ENCODE assay signal across 12 cellular contexts in the genomic region with DNA sequence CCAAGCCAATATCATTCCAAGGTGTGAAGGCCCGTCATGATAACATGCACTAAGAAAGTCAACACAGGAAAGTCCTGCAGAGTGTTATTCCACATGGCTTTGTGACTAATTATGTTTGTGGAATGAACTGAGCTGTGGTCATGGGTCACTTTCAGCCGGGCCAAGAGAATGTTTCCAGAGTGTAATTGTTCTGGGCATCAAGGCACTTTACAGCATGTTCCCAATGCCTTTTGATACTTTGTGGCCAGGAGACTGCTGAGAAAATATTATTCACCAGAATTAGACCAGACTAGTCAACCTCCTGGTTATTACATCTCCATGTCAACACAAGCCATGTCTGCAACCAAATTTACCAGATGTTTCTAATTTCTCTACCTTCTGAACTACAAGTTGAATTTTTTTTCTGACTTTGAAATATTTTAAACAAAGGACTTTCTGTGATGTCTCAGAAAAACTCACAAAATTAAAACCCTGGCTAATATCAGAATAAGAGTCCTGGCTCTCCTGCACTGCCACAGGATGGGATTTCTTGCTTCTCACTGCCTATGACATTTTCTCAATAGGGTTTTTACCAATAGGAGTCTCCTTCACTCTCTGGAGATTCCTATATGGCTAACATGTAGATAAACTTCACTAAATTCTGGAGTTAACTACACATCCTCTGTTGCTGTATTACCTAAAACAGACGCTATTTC.
A peak's percentile ranks its signal among the peaks of the same experiment; 100 is the strongest.
DNase-seq lines count a peak whose midpoint lies in the region; ATAC-seq and TF ChIP-seq lines count a peak whose summit lies in the region.
"Had no signal": no experiment of that assay in that cellular context is flagged by ENCODE, and none has a peak within 500 bp of the region (broad histone marks: within the 10 kb centered on the region; RNA-seq: fewer than 3 reads in every experiment).

No MANE protein-coding gene starts in this region.

- H2AFZ ChIP-seq in SK-N-SH (ENCODE audit: low read depth) = peak overlapping the region; percentile 3; the same call in 1 of the 2 replicates

- TF ChIP-seq RAD21 in SK-N-SH (IDR thresholded peaks at IDR 0.05; ENCODE audit: low read length) = peak; percentile 6; the same call in 1 of the 2 replicates

- no peak overlapping the region for H3K4me2 ChIP-seq in SK-N-SH

- POLR2A ChIA-PET in AG04450 (lab: Yijun Ruan, JAX) = interaction anchor here (1.8 kb wide), 1 partner anchor 61 kb away, joined by 3 read pairs; no protein-coding TSS in a partner anchor
- POLR2A ChIA-PET in SK-N-SH (lab: Yijun Ruan, JAX) = no interaction called here
- POLR2A ChIA-PET in Caco-2 (lab: Charles Lee) = no interaction called here

- H3K9me3 Mint-ChIP-seq in Caco-2 (ENCODE audit: unreplicated experiment) = no peaks in the 10 kb centered on the region

- peak overlapping the region; percentile 40 for H3K27ac ChIP-seq in AG04450 (ENCODE audit: low read depth, low read length)
- H3K27ac ChIP-seq in SK-N-SH (ENCODE audit: low read depth in 2 of 2, low read length in 1 of 2) = peak overlapping the region; percentile 89 to 92; a peak in 3 of 4 replicates
- H3K27ac ChIP-seq: C4-2B had no signal

- H3K27ac Mint-ChIP-seq in Caco-2 (ENCODE audit: unreplicated experiment) = no peak overlapping the region
- H3K27ac Mint-ChIP-seq: memory B cell had no signal

- H3K4me3 Mint-ChIP-seq in Caco-2 (ENCODE audit: unreplicated experiment) = no peak overlapping the region
- H3K4me3 Mint-ChIP-seq: memory B cell had no signal

- H3K4me1 Mint-ChIP-seq in Caco-2 (ENCODE audit: low read depth, unreplicated experiment) = peaks cover 17% of the 10 kb centered on the region
- H3K4me1 Mint-ChIP-seq: memory B cell had no signal

- H3K27me3 Mint-ChIP-seq in Caco-2 (ENCODE audit: insufficient read depth, unreplicated experiment) = no peaks in the 10 kb centered on the region
- H3K27me3 Mint-ChIP-seq: memory B cell had no signal

- TF ChIP-seq EP300 in SK-N-SH (IDR thresholded peaks at IDR 0.05; ENCODE audit: borderline replicate concordance in 1 of 2, low read depth in 1 of 2, low read length in 1 of 2) = peak; percentile 92 to 97

- no TSS peak for BruUV-seq in Caco-2 (replicated peaks; lab: Mats Ljungman, UMichigan)

- no peaks in the 10 kb centered on the region for H3K36me3 ChIP-seq in SK-N-SH (replicated peaks in 1 of 2; ENCODE audit: control insufficient read depth in 1 of 2, insufficient read depth in 2 of 2, low read length in 1 of 2)
- H3K36me3 ChIP-seq in Caco-2 (ENCODE audit: control insufficient read depth, insufficient read depth, low read length) = no peaks in the 10 kb centered on the region

- intact Hi-C loops in Caco-2 (cut with micrococcal nuclease; ENCODE audit: unreplicated experiment) = no loop called here

- peak overlapping the region; percentile 41; the same call in 1 of the 2 replicates for H3K9ac ChIP-seq in SK-N-SH

- CTCF ChIA-PET in AG04450 (lab: Charles Lee) (interaction anchor here (1.2 kb wide), 1 partner anchor 826 kb away, joined by 3 read pairs; no protein-coding TSS in a partner anchor), SK-N-SH (lab: Yijun Ruan, JAX) (no interaction called here), Caco-2 (lab: Charles Lee) (no interaction called here)

- no peak overlapping the region for H3K4me3 ChIP-seq in AG04450 (ENCODE audit: low read depth, low read length)
- H3K4me3 ChIP-seq in SK-N-SH (ENCODE audit: low read depth in 2 of 2, low read length in 1 of 2) = no peak overlapping the region
- H3K4me3 ChIP-seq in fibroblast of villous mesenchyme (ENCODE audit: low read depth, low read length) = no peak overlapping the region
- no peak overlapping the region for H3K4me3 ChIP-seq in Caco-2 (ENCODE audit: low read depth, low read length)

- H3K79me2 ChIP-seq in SK-N-SH (ENCODE audit: insufficient read depth) = no peaks in the 10 kb centered on the region

- TF ChIP-seq CTCF in AG04450 (IDR thresholded peaks at IDR 0.05; ENCODE audit: low read depth, low read length) (no peak), SK-N-SH (IDR thresholded peaks at IDR 0.05) (no peak), fibroblast of villous mesenchyme (IDR thresholded peaks at IDR 0.05; ENCODE audit: insufficient read depth, low read depth, low read length) (no peak), omental fat pad (IDR thresholded peaks at IDR 0.05) (no peak), Caco-2 (IDR thresholded peaks at IDR 0.05; ENCODE audit: insufficient read depth in 1 of 2, low read depth in 1 of 2, low read length in 1 of 2, severe bottlenecking in 1 of 2, unreplicated experiment in 1 of 2) (no peak)

- H3K4me1 ChIP-seq in SK-N-SH (ENCODE audit: control insufficient read depth in 1 of 2, insufficient read depth in 2 of 2, low read depth in 1 of 2, low read length in 1 of 2) (peaks cover 0 to 9% of the 10 kb centered on the region in 2 experiments; a peak in 1 of 4 replicates), Caco-2 (peaks cover 6% of the 10 kb centered on the region)

- H3K9me3 ChIP-seq in AG04450 (ENCODE audit: control insufficient read depth, insufficient read depth, low read length) (no peaks in the 10 kb centered on the region), SK-N-SH (no peaks in the 10 kb centered on the region), Caco-2 (0 out of 2 replicates have a peak, but pooled peaks cover 4% of the 10 kb centered on the region)

- peak; percentile 48 for ATAC-seq in omental fat pad (ENCODE audit: low FRiP score)
- ATAC-seq in GM21737 (IDR thresholded peaks at IDR 0.05; ENCODE audit: unreplicated experiment) = no peak

- peaks cover 25% of the 10 kb centered on the region for H3F3A ChIP-seq in SK-N-SH (replicated peaks; ENCODE audit: insufficient read depth)

- DNase-seq in AG04450 (ENCODE audit: low read depth, low spot score) = peak; percentile 60
- DNase-seq in SK-N-SH = no peak
- DNase-seq in fibroblast of villous mesenchyme (ENCODE audit: low read depth) = peak; percentile 89
- no peak for DNase-seq in omental fat pad (ENCODE audit: low spot score)
- DNase-seq in NCI-H146 treated with DMSO at 0.1 percent for 48 hours (lab: John Stamatoyannopoulos, UW; ENCODE audit: unreplicated experiment) = no peak
- DNase-seq in Caco-2 = no peak
- no peak for DNase-seq in NCI-H1694 treated with DMSO at 0.1 percent for 48 hours (lab: John Stamatoyannopoulos, UW)
- DNase-seq: cortex of kidney, NCI-H1417 had no signal

- 15% methylated on average over 3 of the region's 3 CpGs for WGBS in SK-N-SH (ENCODE audit: low lambda C conversion rate)

- no peaks in the 10 kb centered on the region for H3K36me3 Mint-ChIP-seq in Caco-2 (ENCODE audit: insufficient read depth, unreplicated experiment)
- H3K36me3 Mint-ChIP-seq: memory B cell had no signal

- no peaks in the 10 kb centered on the region for H4K20me1 ChIP-seq in SK-N-SH (ENCODE audit: insufficient read depth)

- H3K9me2 ChIP-seq in SK-N-SH = no peaks in the 10 kb centered on the region

- no peaks in the 10 kb centered on the region for H3K27me3 ChIP-seq in AG04450 (ENCODE audit: control insufficient read depth, insufficient read depth, low read length)
- H3K27me3 ChIP-seq in SK-N-SH (ENCODE audit: insufficient read depth) = no peaks in the 10 kb centered on the region
- no peaks in the 10 kb centered on the region for H3K27me3 ChIP-seq in Caco-2 (replicated peaks; ENCODE audit: control insufficient read depth, insufficient read depth, low read length)

TF ChIP-seq in SK-N-SH, 30 proteins besides CTCF, POLR2A, EP300 and RAD21 (continues in another document):
- TF ChIP-seq TAF1 (IDR thresholded peaks at IDR 0.05; ENCODE audit: borderline replicate concordance, low read depth, low read length) = peak; percentile 44; the same call in 1 of the 2 replicates
- peak; percentile 55; the same call in 1 of the 2 replicates for TF ChIP-seq SIN3A (IDR thresholded peaks at IDR 0.05; ENCODE audit: borderline replicate concordance, low read depth, low read length)
- peak; percentile 82 for TF ChIP-seq RXRA (IDR thresholded peaks at IDR 0.05; ENCODE audit: borderline replicate concordance, low read depth)
- peak; percentile 81 for TF ChIP-seq JUND (IDR thresholded peaks at IDR 0.05)
- TF ChIP-seq, protein P1, sequence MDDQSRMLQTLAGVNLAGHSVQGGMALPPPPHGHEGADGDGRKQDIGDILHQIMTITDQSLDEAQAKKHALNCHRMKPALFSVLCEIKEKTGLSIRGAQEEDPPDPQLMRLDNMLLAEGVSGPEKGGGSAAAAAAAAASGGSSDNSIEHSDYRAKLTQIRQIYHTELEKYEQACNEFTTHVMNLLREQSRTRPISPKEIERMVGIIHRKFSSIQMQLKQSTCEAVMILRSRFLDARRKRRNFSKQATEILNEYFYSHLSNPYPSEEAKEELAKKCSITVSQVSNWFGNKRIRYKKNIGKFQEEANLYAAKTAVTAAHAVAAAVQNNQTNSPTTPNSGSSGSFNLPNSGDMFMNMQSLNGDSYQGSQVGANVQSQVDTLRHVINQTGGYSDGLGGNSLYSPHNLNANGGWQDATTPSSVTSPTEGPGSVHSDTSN (IDR thresholded peaks at IDR 0.05) = peak; percentile 97
- TF ChIP-seq GATA2 (CRISPR knock-in tag; IDR thresholded peaks at IDR 0.05) = no peak
- TF ChIP-seq GABPA (IDR thresholded peaks at IDR 0.05; ENCODE audit: low read depth) = 0 out of 2 replicates have a peak, but pooled peaks have one; percentile 10
- peak; percentile 95 for TF ChIP-seq TEAD4 (IDR thresholded peaks at IDR 0.05; ENCODE audit: borderline replicate concordance, insufficient read depth)
- TF ChIP-seq, protein P2, sequence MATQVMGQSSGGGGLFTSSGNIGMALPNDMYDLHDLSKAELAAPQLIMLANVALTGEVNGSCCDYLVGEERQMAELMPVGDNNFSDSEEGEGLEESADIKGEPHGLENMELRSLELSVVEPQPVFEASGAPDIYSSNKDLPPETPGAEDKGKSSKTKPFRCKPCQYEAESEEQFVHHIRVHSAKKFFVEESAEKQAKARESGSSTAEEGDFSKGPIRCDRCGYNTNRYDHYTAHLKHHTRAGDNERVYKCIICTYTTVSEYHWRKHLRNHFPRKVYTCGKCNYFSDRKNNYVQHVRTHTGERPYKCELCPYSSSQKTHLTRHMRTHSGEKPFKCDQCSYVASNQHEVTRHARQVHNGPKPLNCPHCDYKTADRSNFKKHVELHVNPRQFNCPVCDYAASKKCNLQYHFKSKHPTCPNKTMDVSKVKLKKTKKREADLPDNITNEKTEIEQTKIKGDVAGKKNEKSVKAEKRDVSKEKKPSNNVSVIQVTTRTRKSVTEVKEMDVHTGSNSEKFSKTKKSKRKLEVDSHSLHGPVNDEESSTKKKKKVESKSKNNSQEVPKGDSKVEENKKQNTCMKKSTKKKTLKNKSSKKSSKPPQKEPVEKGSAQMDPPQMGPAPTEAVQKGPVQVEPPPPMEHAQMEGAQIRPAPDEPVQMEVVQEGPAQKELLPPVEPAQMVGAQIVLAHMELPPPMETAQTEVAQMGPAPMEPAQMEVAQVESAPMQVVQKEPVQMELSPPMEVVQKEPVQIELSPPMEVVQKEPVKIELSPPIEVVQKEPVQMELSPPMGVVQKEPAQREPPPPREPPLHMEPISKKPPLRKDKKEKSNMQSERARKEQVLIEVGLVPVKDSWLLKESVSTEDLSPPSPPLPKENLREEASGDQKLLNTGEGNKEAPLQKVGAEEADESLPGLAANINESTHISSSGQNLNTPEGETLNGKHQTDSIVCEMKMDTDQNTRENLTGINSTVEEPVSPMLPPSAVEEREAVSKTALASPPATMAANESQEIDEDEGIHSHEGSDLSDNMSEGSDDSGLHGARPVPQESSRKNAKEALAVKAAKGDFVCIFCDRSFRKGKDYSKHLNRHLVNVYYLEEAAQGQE (IDR thresholded peaks at IDR 0.05; ENCODE audit: low read depth, low read length) = peak; percentile 63; the same call in 1 of the 2 replicates

Comparison
In these comparisons a context has a peak if more than half of its experiments do, and no peak if none do; other contexts are left out.
1. DNase-seq: peak in AG04450 (single experiment) and fibroblast of villous mesenchyme (single experiment); none in SK-N-SH (single experiment), omental fat pad (single experiment), NCI-H146 treated with DMSO at 0.1 percent for 48 hours (single experiment), Caco-2 (0 of 2) and NCI-H1694 treated with DMSO at 0.1 percent for 48 hours (single experiment).